In the genomic region with DNA sequence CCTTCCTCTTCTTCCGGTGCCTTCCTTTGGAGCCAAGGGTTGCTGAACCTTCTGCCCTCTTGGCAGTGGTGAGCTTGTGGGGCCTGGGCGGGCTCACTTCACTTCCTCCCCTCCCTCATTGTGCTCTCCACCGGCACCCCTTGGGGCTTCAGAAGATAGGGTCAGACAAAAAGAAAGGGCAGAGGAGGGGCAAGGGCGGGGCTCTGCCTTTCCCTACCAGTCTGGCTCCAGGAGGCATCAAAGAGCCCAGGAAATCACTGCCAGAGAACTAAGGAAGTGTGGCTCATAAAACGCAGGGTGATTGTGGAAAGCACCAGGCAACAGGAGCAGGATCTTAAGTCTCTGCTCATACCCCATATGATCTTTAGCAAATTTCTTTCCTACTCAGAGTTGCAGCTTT, we compare ENCODE assay signal across 2 cellular contexts.
TF ChIP-seq lines count a peak whose summit lies in the region.

No MANE protein-coding gene starts in this region.

TF ChIP-seq in HEK293, 187 proteins besides CTCF, POLR2A, EP300 and RAD21 (continued from another document):
- TF ChIP-seq ZFHX2 (tag by site-specific recombination; conservative IDR thresholded peaks at IDR 0.05) (no peak), ZNF10 (tag by site-specific recombination; IDR thresholded peaks at IDR 0.05) (no peak), ZFP3 (tag by site-specific recombination; IDR thresholded peaks at IDR 0.05; ENCODE audit: low read depth) (no peak)
TF ChIP-seq in HEK293: peak in this region for 1.

TF ChIP-seq in WTC11, 78 proteins besides CTCF, POLR2A, EP300 and RAD21 (continued from another document):
- TF ChIP-seq, protein P1, sequence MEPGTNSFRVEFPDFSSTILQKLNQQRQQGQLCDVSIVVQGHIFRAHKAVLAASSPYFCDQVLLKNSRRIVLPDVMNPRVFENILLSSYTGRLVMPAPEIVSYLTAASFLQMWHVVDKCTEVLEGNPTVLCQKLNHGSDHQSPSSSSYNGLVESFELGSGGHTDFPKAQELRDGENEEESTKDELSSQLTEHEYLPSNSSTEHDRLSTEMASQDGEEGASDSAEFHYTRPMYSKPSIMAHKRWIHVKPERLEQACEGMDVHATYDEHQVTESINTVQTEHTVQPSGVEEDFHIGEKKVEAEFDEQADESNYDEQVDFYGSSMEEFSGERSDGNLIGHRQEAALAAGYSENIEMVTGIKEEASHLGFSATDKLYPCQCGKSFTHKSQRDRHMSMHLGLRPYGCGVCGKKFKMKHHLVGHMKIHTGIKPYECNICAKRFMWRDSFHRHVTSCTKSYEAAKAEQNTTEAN (CRISPR knock-in tag; IDR thresholded peaks at IDR 0.05): no peak
- TF ChIP-seq ATF3 (CRISPR knock-in tag; conservative IDR thresholded peaks at IDR 0.05): no peak
- TF ChIP-seq ZNF281 (CRISPR knock-in tag; IDR thresholded peaks at IDR 0.05): no peak
- TF ChIP-seq ZBTB21 (CRISPR knock-in tag; IDR thresholded peaks at IDR 0.05; ENCODE audit: borderline replicate concordance): no peak
- no peak for TF ChIP-seq MYBL2 (CRISPR knock-in tag; IDR thresholded peaks at IDR 0.05)
- no peak for TF ChIP-seq IRF2 (CRISPR knock-in tag; IDR thresholded peaks at IDR 0.05; ENCODE audit: borderline replicate concordance, low read depth)
